In genomic region chr4:77075869-77076801, GRCh38 we compare ENCODE assay signal across 1 cellular context.
TF ChIP-seq lines count a peak whose summit lies in the region.

TSS of gene CCNI (minus strand) at chr4:77075989. CDS start at chr4:77066362, 9,627 bp downstream.

TF ChIP-seq in GM12878, 131 proteins besides CTCF, POLR2A, EP300 and RAD21 (continued from another document and continues in another):
- TF ChIP-seq PAX5 (IDR thresholded peaks at IDR 0.05; ENCODE audit: borderline replicate concordance, low read depth, low read length) (peak; percentile 28; the same call in 1 of the 2 replicates), KDM1A (IDR thresholded peaks at IDR 0.05; ENCODE audit: borderline replicate concordance) (no peak), RAD51 (IDR thresholded peaks at IDR 0.05) (peak; percentile 38; the same call in 1 of the 2 replicates), RFX5 (IDR thresholded peaks at IDR 0.05; ENCODE audit: low read depth, low read length) (0 out of 2 replicates have a peak, but pooled peaks have one; percentile 51), KLF5 (IDR thresholded peaks at IDR 0.05; ENCODE audit: partially characterized antibody) (peak; percentile 94), ZBTB11 (CRISPR knock-in tag; IDR thresholded peaks at IDR 0.05) (no peak), SKIL (IDR thresholded peaks at IDR 0.05; ENCODE audit: low read depth, poor library complexity, severe bottlenecking) (peak; percentile 99), IRF3 (IDR thresholded peaks at IDR 0.05) (peak; percentile 60), NFXL1 (IDR thresholded peaks at IDR 0.05; ENCODE audit: borderline replicate concordance) (no peak), ZNF217 (IDR thresholded peaks at IDR 0.05) (peak; percentile 75; the same call in 1 of the 2 replicates), CREM (IDR thresholded peaks at IDR 0.05; ENCODE audit: low read depth) (peak; percentile 99), NBN (IDR thresholded peaks at IDR 0.05) (peak; percentile 100), FOXK2 (IDR thresholded peaks at IDR 0.05) (no peak), ATF7 (IDR thresholded peaks at IDR 0.05; ENCODE audit: low read depth) (peak; percentile 100), HDAC2 (IDR thresholded peaks at IDR 0.05) (no peak), REST (IDR thresholded peaks at IDR 0.05; ENCODE audit: low read depth, low read length) (no peak), POU2F2 (IDR thresholded peaks at IDR 0.05; ENCODE audit: borderline replicate concordance, low read depth, low read length) (peak; percentile 84), ZZZ3 (IDR thresholded peaks at IDR 0.05; ENCODE audit: control insufficient read depth, insufficient read length, low read depth) (no peak), STAT1 (conservative IDR thresholded peaks at IDR 0.05) (peak; percentile 100), SMAD1 (IDR thresholded peaks at IDR 0.05; ENCODE audit: low read depth, partially characterized antibody) (peak; percentile 90), BMI1 (IDR thresholded peaks at IDR 0.05; ENCODE audit: borderline replicate concordance) (peak; percentile 61), ZNF274 (IDR thresholded peaks at IDR 0.05; ENCODE audit: insufficient read depth, insufficient read length) (no peak), LARP7 (IDR thresholded peaks at IDR 0.05) (peak; percentile 96), SIX5 (IDR thresholded peaks at IDR 0.05; ENCODE audit: low read depth, low read length, severe bottlenecking) (no peak), PBX3 (IDR thresholded peaks at IDR 0.05; ENCODE audit: insufficient replicate concordance, low read depth, low read length) (peak; percentile 69), HSF1 (IDR thresholded peaks at IDR 0.05; ENCODE audit: low read depth, low read length) (no peak), TCF7 (IDR thresholded peaks at IDR 0.05; ENCODE audit: borderline replicate concordance) (0 out of 2 replicates have a peak, but pooled peaks have one; percentile 35), FOS (IDR thresholded peaks at IDR 0.05; ENCODE audit: borderline replicate concordance, extremely low read depth, insufficient read length) (no peak), ZNF384 (IDR thresholded peaks at IDR 0.05; ENCODE audit: borderline replicate concordance, low read depth, low read length) (no peak), NR2C1 (IDR thresholded peaks at IDR 0.05) (peak; percentile 44), PKNOX1 (IDR thresholded peaks at IDR 0.05) (no peak; the same call in 1 of the 2 replicates), MEF2B (IDR thresholded peaks at IDR 0.05; ENCODE audit: partially characterized antibody, poor library complexity, severe bottlenecking) (peak; percentile 89), TARDBP (IDR thresholded peaks at IDR 0.05; ENCODE audit: borderline replicate concordance) (peak; percentile 92), ZNF592 (IDR thresholded peaks at IDR 0.05) (no peak), EED (IDR thresholded peaks at IDR 0.05; ENCODE audit: low read depth) (peak; percentile 56), CEBPB (IDR thresholded peaks at IDR 0.05; ENCODE audit: borderline replicate concordance in 1 of 2, low read depth in 2 of 2, low read length in 2 of 2) (no peak), IKZF1 (conservative IDR thresholded peaks at IDR 0.05) (peak; percentile 96), IRF4 (IDR thresholded peaks at IDR 0.05; ENCODE audit: low read depth, low read length) (peak; percentile 85), BCLAF1 (IDR thresholded peaks at IDR 0.05) (no peak)
